Comparison of ENCODE assay signal across 26 cellular contexts in genomic region chr3:148149556-148149955, GRCh38.
DNase-seq lines count a peak whose midpoint lies in the region; ATAC-seq and TF ChIP-seq lines count a peak whose summit lies in the region.
"Had no signal": no experiment of that assay in that cellular context is flagged by ENCODE, and none has a peak within 500 bp of the region (broad histone marks: within the 10 kb centered on the region; RNA-seq: fewer than 3 reads in every experiment).

No MANE protein-coding gene starts in this region.

- no peak overlapping the region for H3K27ac ChIP-seq in neural cell (ENCODE audit: low read length)
- H3K27ac ChIP-seq: BLaER1 treated with 17β-estradiol and CSF1 and Interleukin-3, amounts not matched to agents 10 nM and 100 nM had no signal

- no peaks in the 10 kb centered on the region for H3K4me1 ChIP-seq in NT2/D1 (ENCODE audit: insufficient read depth, insufficient read length)

- TF ChIP-seq CTCF in neural cell (IDR thresholded peaks at IDR 0.05; ENCODE audit: poor library complexity, severe bottlenecking) = no peak

- H3K9me3 ChIP-seq in NT2/D1 (ENCODE audit: insufficient read depth, low read length) = peaks cover 7% of the 10 kb centered on the region
- no peaks in the 10 kb centered on the region for H3K9me3 ChIP-seq in neural cell (ENCODE audit: low read length)
- H3K9me3 ChIP-seq: BLaER1 treated with 17β-estradiol and CSF1 and Interleukin-3, amounts not matched to agents 10 nM and 100 nM had no signal

- H3K27me3 ChIP-seq in NT2/D1 (ENCODE audit: insufficient read depth, insufficient read length) (no peaks in the 10 kb centered on the region), neural cell (ENCODE audit: insufficient read depth, low read depth, low read length) (no peaks in the 10 kb centered on the region)
- H3K27me3 ChIP-seq: BLaER1 treated with 17β-estradiol and CSF1 and Interleukin-3, amounts not matched to agents 10 nM and 100 nM; MG63 had no signal

- no peaks in the 10 kb centered on the region for H3K79me2 ChIP-seq in neural cell (replicated peaks; ENCODE audit: insufficient read depth, low read length)

- peak; percentile 9 for TF ChIP-seq EP300 in neural cell (conservative IDR thresholded peaks at IDR 0.05; ENCODE audit: poor library complexity, severe bottlenecking)

- no peak overlapping the region for H2AFZ ChIP-seq in neural cell (ENCODE audit: low read depth, low read length)

- H4K20me1 ChIP-seq in neural cell (ENCODE audit: insufficient read depth) = no peaks in the 10 kb centered on the region
- H4K20me1 ChIP-seq: BLaER1 treated with 17β-estradiol and CSF1 and Interleukin-3, amounts not matched to agents 10 nM and 100 nM had no signal

- no peak for ATAC-seq in HG02763 (IDR thresholded peaks at IDR 0.05; ENCODE audit: unreplicated experiment)
- ATAC-seq: GM12878 had no signal

- no peaks in the 10 kb centered on the region for H3F3A ChIP-seq in neural cell (ENCODE audit: insufficient read depth, low read length, poor library complexity, severe bottlenecking)

- H3K36me3 ChIP-seq in NT2/D1 (ENCODE audit: insufficient read depth, insufficient read length, low read length) (no peaks in the 10 kb centered on the region), neural cell (ENCODE audit: insufficient read depth, low read length) (no peaks in the 10 kb centered on the region)
- H3K36me3 ChIP-seq: BLaER1 treated with 17β-estradiol and CSF1 and Interleukin-3, amounts not matched to agents 10 nM and 100 nM; MG63 had no signal

- H3K4me3 ChIP-seq in NT2/D1 (ENCODE audit: insufficient read length, low read depth) (no peak overlapping the region), neural cell (ENCODE audit: low read length) (no peak overlapping the region)
- H3K4me3 ChIP-seq: BLaER1 treated with 17β-estradiol and CSF1 and Interleukin-3, amounts not matched to agents 10 nM and 100 nM; GM12878; MG63 had no signal

- DNase-seq in ELF-1 (ENCODE audit: low read depth, low spot score) (peak; percentile 4), NT2/D1 (ENCODE audit: low read depth, low spot score) (peak; percentile 72), iPS DF 4.7 (ENCODE audit: extremely low read depth, low spot score) (peak; percentile 46), GM19240 (ENCODE audit: insufficient read length, low spot score) (no peak), NCI-H1694 (lab: John Stamatoyannopoulos, UW) (no peak)
- no peak for DNase-seq in activated CD8-positive, alpha-beta memory T cell treated with anti-CD3 and anti-CD28 coated beads, Interleukin-2, amount 50 U/mL, for 48 hours
- DNase-seq: 8988T; CD4-positive, alpha-beta T cell; COR-L47; DMS53; IMR-90; KG1; MG63; NCI-H1105 treated with DMSO at 0.1 percent for 48 hours; NCI-H146; NCI-H2029; NCI-H446; NCI-H524 treated with DMSO at 0.1 percent for 48 hours; NCI-H774; NK-92 treated with Interleukin-12 subunit alpha and Interleukin-12 subunit beta, amount 100 ng/mL, for 24 hours; Right ventricle myocardium superior; RPMI8226 had no signal

- TF ChIP-seq RAD21 in neural cell (conservative IDR thresholded peaks at IDR 0.05) = no peak

- no peaks in the 10 kb centered on the region for H3K9me2 ChIP-seq in neural cell (ENCODE audit: insufficient read depth, low read length)

- H3K9ac ChIP-seq in NT2/D1 (ENCODE audit: insufficient read length, low read depth) (no peak overlapping the region), neural cell (ENCODE audit: low read length) (no peak overlapping the region)
- H3K9ac ChIP-seq: BLaER1 treated with 17β-estradiol and CSF1 and Interleukin-3, amounts not matched to agents 10 nM and 100 nM had no signal

- H3K4me2 ChIP-seq in neural cell (ENCODE audit: low read length) = no peak overlapping the region
- H3K4me2 ChIP-seq: BLaER1 treated with 17β-estradiol and CSF1 and Interleukin-3, amounts not matched to agents 10 nM and 100 nM had no signal

TF ChIP-seq in neural cell, 6 proteins besides CTCF, POLR2A, EP300 and RAD21:
- TF ChIP-seq REST (IDR thresholded peaks at IDR 0.05; ENCODE audit: borderline replicate concordance) (no peak), TAF1 (IDR thresholded peaks at IDR 0.05; ENCODE audit: low read depth) (no peak), SMC3 (conservative IDR thresholded peaks at IDR 0.05; ENCODE audit: poor library complexity) (no peak), EZH2 (IDR thresholded peaks at IDR 0.05; ENCODE audit: borderline replicate concordance, insufficient read depth, low read length, poor library complexity, severe bottlenecking) (no peak), MXI1 (conservative IDR thresholded peaks at IDR 0.05; ENCODE audit: poor library complexity, severe bottlenecking) (no peak), POLR2AphosphoS5 (IDR thresholded peaks at IDR 0.05) (no peak)

Comparison
In these comparisons a context has a peak if more than half of its experiments do, and no peak if none do; other contexts are left out.
1. DNase-seq: peak in ELF-1 (single experiment), NT2/D1 (single experiment) and iPS DF 4.7 (single experiment); none in activated CD8-positive, alpha-beta memory T cell treated with anti-CD3 and anti-CD28 coated beads, Interleukin-2, amount 50 U/mL, for 48 hours (single experiment), GM19240 (single experiment) and NCI-H1694 (single experiment).